ENCODE assay signal across 22 cellular contexts in genomic region chr4:78424456-78424855, GRCh38.
A peak's percentile ranks its signal among the peaks of the same experiment; 100 is the strongest.
DNase-seq lines count a peak whose midpoint lies in the region; ATAC-seq, FAIRE-seq and TF ChIP-seq lines count a peak whose summit lies in the region.
"Had no signal": no experiment of that assay in that cellular context is flagged by ENCODE, and none has a peak within 500 bp of the region (broad histone marks: within the 10 kb centered on the region; RNA-seq: fewer than 3 reads in every experiment).

No MANE protein-coding gene starts in this region.

- FAIRE-seq in frontal cortex (lab: Jason Lieb, UNC) (peak; percentile 8), pancreas (lab: Jason Lieb, UNC) (peak; percentile 67)
- FAIRE-seq: D721Med, G401.6, GM12891, H54, HTR-8/SVneo had no signal

- H3K4me1 ChIP-seq in pancreas (peaks cover 4 to 6% (median 6%) of the 10 kb centered on the region in 3 donors), upper lobe of left lung (no peaks in the 10 kb centered on the region), MM.1S (ENCODE audit: low read length) (no peaks in the 10 kb centered on the region)
- H3K4me1 ChIP-seq: BE2C had no signal

- TF ChIP-seq EP300 in upper lobe of left lung (IDR thresholded peaks at IDR 0.05), result no peak

- no peak overlapping the region for H3K4me3 ChIP-seq in pancreas
- no peak overlapping the region for H3K4me3 ChIP-seq in upper lobe of left lung
- H3K4me3 ChIP-seq in MM.1S (ENCODE audit: low read length), result no peak overlapping the region
- H3K4me3 ChIP-seq: GM23248 had no signal

- H3K9me3 Mint-ChIP-seq in naive thymus-derived CD8-positive, alpha-beta T cell, result no peaks in the 10 kb centered on the region
- H3K9me3 Mint-ChIP-seq: CD8-positive, alpha-beta memory T cell had no signal

- no peaks in the 10 kb centered on the region for H3F3A ChIP-seq in MM.1S (ENCODE audit: insufficient read depth, low read length)

- no peak overlapping the region for H2AFZ ChIP-seq in MM.1S (ENCODE audit: low read length)
- H2AFZ ChIP-seq: GM23248 had no signal

- TF ChIP-seq POLR2A in upper lobe of left lung (IDR thresholded peaks at IDR 0.05), result no peak

- POLR2A ChIA-PET in naive thymus-derived CD8-positive, alpha-beta T cell (lab: Charles Lee), result no interaction called here

- H3K79me2 ChIP-seq in MM.1S (ENCODE audit: low read length), result no peaks in the 10 kb centered on the region

- intact Hi-C loops in pancreas (cut with DNase I), result loop anchor here in 1 of 3 donors (10.0 kb wide), 1 partner anchor 60 kb away; no protein-coding TSS in a partner anchor

- in situ Hi-C loops in ACHN (cut with HindIII; ENCODE audit: low pct_ligation_motif_present, low pct_unique_long_range_greater_than_20kb, low sequenced_read_pairs), result no loop called here

- H3K27ac Mint-ChIP-seq in naive thymus-derived CD8-positive, alpha-beta T cell, result no peak overlapping the region
- H3K27ac Mint-ChIP-seq: CD4-positive, CD25-positive, alpha-beta regulatory T cell; CD8-positive, alpha-beta memory T cell; IgD-negative memory B cell had no signal

- H3K9ac ChIP-seq in MM.1S (ENCODE audit: low read length), result no peak overlapping the region
- H3K9ac ChIP-seq: GM23248 had no signal

- H3K27ac ChIP-seq in pancreas (no peak overlapping the region), upper lobe of left lung (no peak overlapping the region), MM.1S (ENCODE audit: low read length) (no peak overlapping the region)
- H3K27ac ChIP-seq: GM23248 had no signal

- no peaks in the 10 kb centered on the region for H3K4me1 Mint-ChIP-seq in naive thymus-derived CD8-positive, alpha-beta T cell
- H3K4me1 Mint-ChIP-seq: CD4-positive, CD25-positive, alpha-beta regulatory T cell; CD8-positive, alpha-beta memory T cell had no signal

- H3K9me3 ChIP-seq in pancreas (no peaks in the 10 kb centered on the region), upper lobe of left lung (no peaks in the 10 kb centered on the region), MM.1S (replicated peaks; ENCODE audit: insufficient read depth, low read length) (no peaks in the 10 kb centered on the region)
- H3K9me3 ChIP-seq: BE2C had no signal

- H3K36me3 ChIP-seq in pancreas, result no peaks in the 10 kb centered on the region
- H3K36me3 ChIP-seq in upper lobe of left lung, result no peaks in the 10 kb centered on the region
- no peaks in the 10 kb centered on the region for H3K36me3 ChIP-seq in MM.1S (replicated peaks; ENCODE audit: insufficient read depth, low read length)

- ATAC-seq in pancreas (no peak), upper lobe of left lung (ENCODE audit: low FRiP score in 2 of 2) (no peak), GM18867 (IDR thresholded peaks at IDR 0.05; ENCODE audit: unreplicated experiment) (no peak)
- ATAC-seq in naive thymus-derived CD8-positive, alpha-beta T cell, result no peak

- H3K4me3 Mint-ChIP-seq in naive thymus-derived CD8-positive, alpha-beta T cell, result no peak overlapping the region
- H3K4me3 Mint-ChIP-seq: CD4-positive, CD25-positive, alpha-beta regulatory T cell; CD8-positive, alpha-beta memory T cell; IgD-negative memory B cell had no signal

- no peak overlapping the region for H3K4me2 ChIP-seq in MM.1S (ENCODE audit: low read depth, low read length)

- no peaks in the 10 kb centered on the region for H3K36me3 Mint-ChIP-seq in naive thymus-derived CD8-positive, alpha-beta T cell
- H3K36me3 Mint-ChIP-seq: CD4-positive, CD25-positive, alpha-beta regulatory T cell; CD8-positive, alpha-beta memory T cell; IgD-negative memory B cell had no signal

- H3K27me3 ChIP-seq in pancreas (no peaks in the 10 kb centered on the region), upper lobe of left lung (no peaks in the 10 kb centered on the region), MM.1S (replicated peaks; ENCODE audit: insufficient read depth, low read length) (no peaks in the 10 kb centered on the region)
- H3K27me3 ChIP-seq: BE2C had no signal

- H3K27me3 Mint-ChIP-seq in naive thymus-derived CD8-positive, alpha-beta T cell, result peaks cover 3 to 16% (median 10%) of the 10 kb centered on the region in 5 donors

- DNase-seq in ACHN (peak; percentile 72), frontal cortex (ENCODE audit: low spot score in 2 of 2) (no peak), kidney glomerular epithelial cell (lab: John Stamatoyannopoulos, UW) (peak; percentile 67), pancreas (no peak), upper lobe of left lung (no peak), MM.1S (no peak)
- DNase-seq in naive thymus-derived CD8-positive, alpha-beta T cell, result no peak
- DNase-seq: 8988T; BE2C; C1 segment of cervical spinal cord; CD4-positive, CD25-positive, alpha-beta regulatory T cell; CD8-positive, alpha-beta memory T cell; COR-L47; GM23248; HCEC 1CT had no signal

- no peaks in the 10 kb centered on the region for H4K20me1 ChIP-seq in MM.1S (ENCODE audit: insufficient read depth, low read length)

- no peaks in the 10 kb centered on the region for H3K9me2 ChIP-seq in MM.1S (replicated peaks; ENCODE audit: insufficient read depth, low read length)

- no peak for TF ChIP-seq CTCF in pancreas (IDR thresholded peaks at IDR 0.05)
- TF ChIP-seq CTCF in upper lobe of left lung (IDR thresholded peaks at IDR 0.05), result no peak
- TF ChIP-seq CTCF in MM.1S (IDR thresholded peaks at IDR 0.05; ENCODE audit: low read length), result no peak

Comparison
In these comparisons a context has a peak if more than half of its experiments do, and no peak if none do; other contexts are left out.
1. DNase-seq: peak in ACHN (single experiment) and kidney glomerular epithelial cell (single experiment); none in frontal cortex (0 of 2), pancreas (0 of 6), upper lobe of left lung (0 of 2), naive thymus-derived CD8-positive, alpha-beta T cell (0 of 10) and MM.1S (single experiment).